20 cellular contexts compared by ENCODE assay signal in the genomic region with DNA sequence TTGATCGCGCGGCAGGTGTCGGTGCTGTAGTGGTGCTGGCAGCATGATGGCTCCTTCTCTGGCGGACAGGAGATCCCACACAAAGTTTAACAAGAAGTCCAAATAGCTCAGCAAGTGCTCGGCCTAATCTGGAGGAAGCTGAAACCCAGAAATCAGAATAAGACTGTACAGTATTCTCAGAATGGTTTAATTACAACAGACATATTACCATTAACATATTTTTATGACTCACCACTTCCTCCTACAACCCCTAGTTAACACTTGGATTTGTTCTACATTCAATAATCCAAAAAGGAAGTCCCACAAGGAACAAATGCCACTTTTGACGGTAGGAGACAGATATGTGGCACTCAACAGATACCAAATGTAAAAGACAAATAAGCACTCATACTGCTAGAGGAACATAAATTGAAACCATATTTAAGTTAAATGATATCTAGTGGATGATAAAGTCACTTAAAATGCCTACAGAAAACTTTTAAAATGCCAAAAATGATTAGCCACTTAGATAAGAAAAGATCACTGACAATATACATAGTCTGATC.
A peak's percentile ranks its signal among the peaks of the same experiment; 100 is the strongest.
DNase-seq lines count a peak whose midpoint lies in the region; ATAC-seq, FAIRE-seq and TF ChIP-seq lines count a peak whose summit lies in the region.
"Had no signal": no experiment of that assay in that cellular context is flagged by ENCODE, and none has a peak within 500 bp of the region (broad histone marks: within the 10 kb centered on the region; RNA-seq: fewer than 3 reads in every experiment).

No MANE protein-coding gene starts in this region.

- peaks cover 19% of the 10 kb centered on the region for H3K4me1 ChIP-seq in A673 (ENCODE audit: insufficient read depth, low read length, poor library complexity, severe bottlenecking)
- no peaks in the 10 kb centered on the region for H3K4me1 ChIP-seq in right atrium auricular region
- H3K4me1 ChIP-seq: gastrocnemius medialis, HAP-1, neural progenitor cell had no signal

- H3K27ac ChIP-seq in A673 (ENCODE audit: low read depth, low read length, poor library complexity, severe bottlenecking), result peak overlapping the region; percentile 40
- H3K27ac ChIP-seq in right atrium auricular region, result no peak overlapping the region
- H3K27ac ChIP-seq: dorsolateral prefrontal cortex, gastrocnemius medialis, neural progenitor cell, PC-9 had no signal

- H3K36me3 ChIP-seq in A673 (ENCODE audit: insufficient read depth, low read length, poor library complexity, severe bottlenecking) (peaks cover 50% of the 10 kb centered on the region), right atrium auricular region (peaks cover 54% of the 10 kb centered on the region)

- BruUV-seq in A673 (replicated peaks; lab: Mats Ljungman, UMichigan), result no TSS peak

- no peak for TF ChIP-seq CTCF in A673 (conservative IDR thresholded peaks at IDR 0.05; ENCODE audit: low read depth, low read length)
- TF ChIP-seq CTCF in right atrium auricular region (IDR thresholded peaks at IDR 0.05), result no peak

- intact Hi-C loops in A673 (cut with micrococcal nuclease; ENCODE audit: unreplicated experiment), result no loop called here

- H3K9me3 ChIP-seq in A673 (ENCODE audit: low read depth, low read length, poor library complexity, severe bottlenecking), result no peaks in the 10 kb centered on the region
- H3K9me3 ChIP-seq in right atrium auricular region, result no peaks in the 10 kb centered on the region
- H3K9me3 ChIP-seq: gastrocnemius medialis, HAP-1 had no signal

- CTCF ChIA-PET in A673 (lab: Charles Lee), result no interaction called here

- DNase-seq in A673 (ENCODE audit: low spot score) (peak; percentile 81), GM12892 (ENCODE audit: insufficient read length) (no peak), RPMI7951 (ENCODE audit: low read depth) (peak; percentile 4), kidney tubule cell (ENCODE audit: low spot score) (peak; percentile 4), right atrium auricular region (ENCODE audit: low spot score) (no peak), OCI-M2 (lab: John Stamatoyannopoulos, UW; ENCODE audit: unreplicated experiment) (no peak)
- DNase-seq: activated CD4-positive, alpha-beta T cell treated with anti-CD3 and anti-CD28 coated beads, Interleukin-2, amount 50 U/mL, for 1 hour; activated naive CD4-positive, alpha-beta T cell treated with anti-CD3 and anti-CD28 coated beads, Interleukin-2, amount 10 ng/mL, durations not matched to agents 7 days and 5 days; dorsolateral prefrontal cortex; gastrocnemius medialis; NCI-H1105; NCI-H524 treated with DMSO at 0.1 percent for 48 hours; PC-9; stimulated activated CD4-positive, alpha-beta T cell treated with anti-CD3 and anti-CD28 coated beads, Interleukin-12 subunit alpha, Interleukin-12 subunit beta, amount 100 ng/mL, for 4 hours had no signal

- peak; percentile 73 for FAIRE-seq in GM12892 (lab: Jason Lieb, UNC)
- FAIRE-seq: GM19239, K562 had no signal

- H3K27me3 ChIP-seq in A673 (replicated peaks; ENCODE audit: insufficient read depth, low read depth, low read length, poor library complexity), result no peaks in the 10 kb centered on the region
- no peaks in the 10 kb centered on the region for H3K27me3 ChIP-seq in right atrium auricular region
- H3K27me3 ChIP-seq: gastrocnemius medialis, neural progenitor cell had no signal

- POLR2A ChIA-PET in A673 (lab: Charles Lee; ENCODE audit: low non-redundant PET), result interaction anchor here (0.5 to 0.6 kb wide), 2 partner anchors 14 to 39 kb away, joined by 3 read pairs; no protein-coding TSS in a partner anchor

- H3K4me3 ChIP-seq in A673 (ENCODE audit: low read depth, low read length, poor library complexity, severe bottlenecking) (no peak overlapping the region), right atrium auricular region (no peak overlapping the region)
- H3K4me3 ChIP-seq: dorsolateral prefrontal cortex, gastrocnemius medialis, HAP-1, K562, neural progenitor cell, PC-9 had no signal

- no peak for ATAC-seq in HG03457 (IDR thresholded peaks at IDR 0.05; ENCODE audit: unreplicated experiment)
- no peak for ATAC-seq in GM19467 (IDR thresholded peaks at IDR 0.05; ENCODE audit: unreplicated experiment)
- ATAC-seq: gastrocnemius medialis, K562 had no signal

- TF ChIP-seq POLR2A in GM12892 (IDR thresholded peaks at IDR 0.05; ENCODE audit: low read depth, low read length), result no peak

Comparison
In these comparisons a context has a peak if more than half of its experiments do, and no peak if none do; other contexts are left out.
1. DNase-seq: peak in A673 (single experiment), RPMI7951 (single experiment) and kidney tubule cell (single experiment); none in GM12892 (single experiment), right atrium auricular region (single experiment) and OCI-M2 (single experiment).